In the genomic region with DNA sequence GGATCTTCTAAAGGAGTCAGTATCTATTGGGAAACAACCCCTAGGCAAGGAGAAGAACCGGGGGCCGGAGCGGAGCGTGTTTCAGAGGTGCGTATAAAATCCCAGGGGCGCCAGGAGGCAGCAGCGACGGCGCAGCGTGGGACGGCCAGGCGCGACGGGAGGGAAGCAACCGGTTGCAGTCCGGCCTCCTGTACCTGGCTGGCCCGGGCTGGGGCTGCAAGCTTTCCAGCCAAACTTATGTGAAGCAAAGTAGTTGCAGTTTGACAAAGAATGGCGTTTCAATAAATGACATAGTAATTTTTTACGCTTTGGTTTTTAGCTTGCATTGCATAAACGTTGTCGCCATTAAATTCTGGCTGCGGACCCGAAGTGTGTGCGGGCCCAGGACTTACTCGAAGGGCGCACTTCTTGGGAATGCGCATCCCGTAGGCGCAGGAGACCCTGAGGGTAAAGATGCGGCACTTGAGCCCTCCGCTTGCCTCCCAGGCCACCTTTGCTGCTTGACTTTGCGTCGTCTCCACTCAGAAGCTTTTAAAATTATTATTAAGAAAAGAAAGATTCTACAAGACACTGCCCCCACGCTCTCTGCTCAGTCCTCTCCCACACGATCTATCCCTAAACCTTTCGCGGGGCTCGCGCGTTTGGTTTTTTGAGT, we compare ENCODE assay signal across 2 cellular contexts.
TF ChIP-seq lines count a peak whose summit lies in the region.

No MANE protein-coding gene starts in this region.

TF ChIP-seq in WTC11, 78 proteins besides CTCF, POLR2A, EP300 and RAD21:
- TF ChIP-seq, protein P1, sequence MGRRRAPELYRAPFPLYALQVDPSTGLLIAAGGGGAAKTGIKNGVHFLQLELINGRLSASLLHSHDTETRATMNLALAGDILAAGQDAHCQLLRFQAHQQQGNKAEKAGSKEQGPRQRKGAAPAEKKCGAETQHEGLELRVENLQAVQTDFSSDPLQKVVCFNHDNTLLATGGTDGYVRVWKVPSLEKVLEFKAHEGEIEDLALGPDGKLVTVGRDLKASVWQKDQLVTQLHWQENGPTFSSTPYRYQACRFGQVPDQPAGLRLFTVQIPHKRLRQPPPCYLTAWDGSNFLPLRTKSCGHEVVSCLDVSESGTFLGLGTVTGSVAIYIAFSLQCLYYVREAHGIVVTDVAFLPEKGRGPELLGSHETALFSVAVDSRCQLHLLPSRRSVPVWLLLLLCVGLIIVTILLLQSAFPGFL (CRISPR knock-in tag; IDR thresholded peaks at IDR 0.05; ENCODE audit: borderline replicate concordance) = no peak
- TF ChIP-seq, protein P2, sequence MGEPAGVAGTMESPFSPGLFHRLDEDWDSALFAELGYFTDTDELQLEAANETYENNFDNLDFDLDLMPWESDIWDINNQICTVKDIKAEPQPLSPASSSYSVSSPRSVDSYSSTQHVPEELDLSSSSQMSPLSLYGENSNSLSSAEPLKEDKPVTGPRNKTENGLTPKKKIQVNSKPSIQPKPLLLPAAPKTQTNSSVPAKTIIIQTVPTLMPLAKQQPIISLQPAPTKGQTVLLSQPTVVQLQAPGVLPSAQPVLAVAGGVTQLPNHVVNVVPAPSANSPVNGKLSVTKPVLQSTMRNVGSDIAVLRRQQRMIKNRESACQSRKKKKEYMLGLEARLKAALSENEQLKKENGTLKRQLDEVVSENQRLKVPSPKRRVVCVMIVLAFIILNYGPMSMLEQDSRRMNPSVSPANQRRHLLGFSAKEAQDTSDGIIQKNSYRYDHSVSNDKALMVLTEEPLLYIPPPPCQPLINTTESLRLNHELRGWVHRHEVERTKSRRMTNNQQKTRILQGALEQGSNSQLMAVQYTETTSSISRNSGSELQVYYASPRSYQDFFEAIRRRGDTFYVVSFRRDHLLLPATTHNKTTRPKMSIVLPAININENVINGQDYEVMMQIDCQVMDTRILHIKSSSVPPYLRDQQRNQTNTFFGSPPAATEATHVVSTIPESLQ (CRISPR knock-in tag; IDR thresholded peaks at IDR 0.05) = no peak
- no peak for TF ChIP-seq SMAD4 (CRISPR knock-in tag; IDR thresholded peaks at IDR 0.05)
- no peak for TF ChIP-seq EMX1 (CRISPR knock-in tag; IDR thresholded peaks at IDR 0.05)
- no peak for TF ChIP-seq SOX15 (CRISPR knock-in tag; IDR thresholded peaks at IDR 0.05)
- no peak for TF ChIP-seq GTF2I (CRISPR knock-in tag; conservative IDR thresholded peaks at IDR 0.05)

TF ChIP-seq in HepG2, 621 proteins besides CTCF, POLR2A, EP300 and RAD21 (continued from another document):
- TF ChIP-seq, protein P3, sequence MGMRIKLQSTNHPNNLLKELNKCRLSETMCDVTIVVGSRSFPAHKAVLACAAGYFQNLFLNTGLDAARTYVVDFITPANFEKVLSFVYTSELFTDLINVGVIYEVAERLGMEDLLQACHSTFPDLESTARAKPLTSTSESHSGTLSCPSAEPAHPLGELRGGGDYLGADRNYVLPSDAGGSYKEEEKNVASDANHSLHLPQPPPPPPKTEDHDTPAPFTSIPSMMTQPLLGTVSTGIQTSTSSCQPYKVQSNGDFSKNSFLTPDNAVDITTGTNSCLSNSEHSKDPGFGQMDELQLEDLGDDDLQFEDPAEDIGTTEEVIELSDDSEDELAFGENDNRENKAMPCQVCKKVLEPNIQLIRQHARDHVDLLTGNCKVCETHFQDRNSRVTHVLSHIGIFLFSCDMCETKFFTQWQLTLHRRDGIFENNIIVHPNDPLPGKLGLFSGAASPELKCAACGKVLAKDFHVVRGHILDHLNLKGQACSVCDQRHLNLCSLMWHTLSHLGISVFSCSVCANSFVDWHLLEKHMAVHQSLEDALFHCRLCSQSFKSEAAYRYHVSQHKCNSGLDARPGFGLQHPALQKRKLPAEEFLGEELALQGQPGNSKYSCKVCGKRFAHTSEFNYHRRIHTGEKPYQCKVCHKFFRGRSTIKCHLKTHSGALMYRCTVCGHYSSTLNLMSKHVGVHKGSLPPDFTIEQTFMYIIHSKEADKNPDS (CRISPR knock-in tag; IDR thresholded peaks at IDR 0.05) = no peak
- TF ChIP-seq ASH2L (IDR thresholded peaks at IDR 0.05; ENCODE audit: insufficient read length, low read depth, low read length) (no peak), KLF15 (CRISPR knock-in tag; IDR thresholded peaks at IDR 0.05; ENCODE audit: borderline replicate concordance) (no peak), ZNF589 (CRISPR knock-in tag; conservative IDR thresholded peaks at IDR 0.05) (no peak), ZC3H13 (CRISPR knock-in tag; IDR thresholded peaks at IDR 0.05) (no peak), ZNF839 (CRISPR knock-in tag; IDR thresholded peaks at IDR 0.05; ENCODE audit: borderline replicate concordance) (no peak), MAFG (CRISPR knock-in tag; IDR thresholded peaks at IDR 0.05) (no peak), TBP (CRISPR knock-in tag; IDR thresholded peaks at IDR 0.05) (no peak), ZNF17 (CRISPR knock-in tag; IDR thresholded peaks at IDR 0.05) (no peak), PHF8 (CRISPR knock-in tag; IDR thresholded peaks at IDR 0.05) (no peak), HOXA3 (CRISPR knock-in tag; IDR thresholded peaks at IDR 0.05) (no peak), STAG1 (CRISPR knock-in tag; IDR thresholded peaks at IDR 0.05) (no peak)
- TF ChIP-seq, protein P4, sequence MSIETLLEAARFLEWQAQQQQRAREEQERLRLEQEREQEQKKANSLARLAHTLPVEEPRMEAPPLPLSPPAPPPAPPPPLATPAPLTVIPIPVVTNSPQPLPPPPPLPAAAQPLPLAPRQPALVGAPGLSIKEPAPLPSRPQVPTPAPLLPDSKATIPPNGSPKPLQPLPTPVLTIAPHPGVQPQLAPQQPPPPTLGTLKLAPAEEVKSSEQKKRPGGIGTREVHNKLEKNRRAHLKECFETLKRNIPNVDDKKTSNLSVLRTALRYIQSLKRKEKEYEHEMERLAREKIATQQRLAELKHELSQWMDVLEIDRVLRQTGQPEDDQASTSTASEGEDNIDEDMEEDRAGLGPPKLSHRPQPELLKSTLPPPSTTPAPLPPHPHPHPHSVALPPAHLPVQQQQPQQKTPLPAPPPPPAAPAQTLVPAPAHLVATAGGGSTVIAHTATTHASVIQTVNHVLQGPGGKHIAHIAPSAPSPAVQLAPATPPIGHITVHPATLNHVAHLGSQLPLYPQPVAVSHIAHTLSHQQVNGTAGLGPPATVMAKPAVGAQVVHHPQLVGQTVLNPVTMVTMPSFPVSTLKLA (IDR thresholded peaks at IDR 0.05) = no peak
